Comparison of ENCODE assay signal across 10 cellular contexts in the genomic region with DNA sequence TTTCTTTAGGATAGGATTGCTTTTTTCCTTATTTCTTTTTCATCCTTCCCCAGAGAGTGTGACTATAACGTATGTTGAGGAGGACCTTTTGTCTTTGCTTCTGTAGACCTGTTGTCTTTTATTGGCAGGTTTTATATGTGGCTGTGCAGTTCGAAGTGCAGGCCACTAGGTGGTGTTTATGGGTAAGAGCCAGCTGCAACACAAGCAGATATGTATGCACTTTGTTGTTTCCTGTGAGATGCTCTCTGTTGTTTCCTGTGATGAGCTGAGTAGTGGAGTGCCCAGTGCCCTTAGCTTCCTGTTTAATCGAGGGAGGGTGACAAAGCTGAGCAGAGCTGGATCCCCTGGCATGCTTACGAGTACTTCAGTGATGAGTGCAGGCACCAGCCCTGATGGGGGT. TPM values are rescaled to one million over a fixed set of nuclear protein-coding genes. Genes with fewer than 3 reads are reported as not detected.
DNase-seq lines count a peak whose midpoint lies in the region; ATAC-seq and TF ChIP-seq lines count a peak whose summit lies in the region.
"Not testable (repeated sequence)": the region's sequence is repeated elsewhere in the genome, so short reads cannot be mapped to it uniquely, and the experiment has no call there.
"Had no signal": no experiment of that assay in that cellular context is flagged by ENCODE, and none has a peak within 500 bp of the region (broad histone marks: within the 10 kb centered on the region; RNA-seq: fewer than 3 reads in every experiment).

No MANE protein-coding gene starts in this region.

- H3K4me1 ChIP-seq in RWPE2 (ENCODE audit: insufficient read depth, poor library complexity, severe bottlenecking); smooth muscle cell (ENCODE audit: low read depth): not testable (repeated sequence)

- TF ChIP-seq CTCF in RWPE2 (IDR thresholded peaks at IDR 0.05; ENCODE audit: poor library complexity, severe bottlenecking) = not testable (repeated sequence)
- TF ChIP-seq CTCF in brain microvascular endothelial cell (IDR thresholded peaks at IDR 0.05; ENCODE audit: low read depth, low read length, missing control alignments) = peak; percentile 12
- peak; percentile 41 for TF ChIP-seq CTCF in smooth muscle cell (IDR thresholded peaks at IDR 0.05; ENCODE audit: borderline replicate concordance, insufficient read depth, poor library complexity, severe bottlenecking)

- ATAC-seq in GM21390 (IDR thresholded peaks at IDR 0.05; ENCODE audit: unreplicated experiment) (peak; percentile 61), HG03135 (IDR thresholded peaks at IDR 0.05; ENCODE audit: unreplicated experiment) (peak; percentile 88), RWPE2 (ENCODE audit: low read depth) (peak; percentile 45; the same call in 1 of the 3 replicates)

- H3K36me3 ChIP-seq in RWPE2 (ENCODE audit: low read depth); brain microvascular endothelial cell (replicated peaks); smooth muscle cell (ENCODE audit: low read depth): not testable (repeated sequence)

- in situ Hi-C loops in brain microvascular endothelial cell (cut with HindIII; ENCODE audit: low pct_ligation_motif_present, low sequenced_read_pairs) = not testable (repeated sequence)

- DNase-seq in GDM1 (lab: John Stamatoyannopoulos, UW) = peak; percentile 3
- peak; percentile 30 for DNase-seq in NCI-H146 (lab: John Stamatoyannopoulos, UW)
- DNase-seq in RWPE2 (ENCODE audit: low spot score); brain microvascular endothelial cell; smooth muscle cell (lab: John Stamatoyannopoulos, UW; ENCODE audit: unreplicated experiment): not testable (repeated sequence)
- peak; percentile 15 to 55 (median 31) for DNase-seq in immature natural killer cell

- not testable (repeated sequence) for H3K9me3 ChIP-seq in RWPE2 (ENCODE audit: severe bottlenecking); smooth muscle cell (replicated peaks; ENCODE audit: low read depth)

- H3K79me2 ChIP-seq in smooth muscle cell (ENCODE audit: low read depth) = not testable (repeated sequence)

- not testable (repeated sequence) for H3K9me3 Mint-ChIP-seq in immature natural killer cell

- WGBS in smooth muscle cell (ENCODE audit: low lambda C conversion rate) = 36% methylated on average over 4 of the region's 4 CpGs

- H3K36me3 Mint-ChIP-seq in immature natural killer cell = not testable (repeated sequence)

- H3K4me1 Mint-ChIP-seq in immature natural killer cell = not testable (repeated sequence)

- not testable (repeated sequence) for H3K27ac ChIP-seq in RWPE2 (ENCODE audit: poor library complexity, severe bottlenecking); brain microvascular endothelial cell; smooth muscle cell (ENCODE audit: low read depth)

- H4K20me1 ChIP-seq in smooth muscle cell (ENCODE audit: low read depth) = not testable (repeated sequence)

- H3K9ac ChIP-seq in smooth muscle cell (ENCODE audit: low read depth) = not testable (repeated sequence)

- H3K4me2 ChIP-seq in smooth muscle cell = not testable (repeated sequence)

- H3F3A ChIP-seq in smooth muscle cell (ENCODE audit: low read depth) = not testable (repeated sequence)

- not testable (repeated sequence) for H3K27me3 Mint-ChIP-seq in immature natural killer cell (ENCODE audit: low read depth in 3 of 3)

- not testable (repeated sequence) for H3K4me3 ChIP-seq in RWPE2 (ENCODE audit: severe bottlenecking); brain microvascular endothelial cell (ENCODE audit: low read depth, low read length); smooth muscle cell

- not testable (repeated sequence) for H3K27ac Mint-ChIP-seq in immature natural killer cell

- peak overlapping the region in 1 of 5 donors; percentile 7 for H3K4me3 Mint-ChIP-seq in immature natural killer cell

- not testable (repeated sequence) for H2AFZ ChIP-seq in smooth muscle cell (ENCODE audit: low read depth)

- not testable (repeated sequence) for H3K27me3 ChIP-seq in RWPE2 (ENCODE audit: insufficient read depth, poor library complexity, severe bottlenecking); brain microvascular endothelial cell (replicated peaks); smooth muscle cell (ENCODE audit: low read depth)

RNA-seq across cellular contexts. Expression of a gene that starts 50.0 kb away (rescaled TPM):
- polyA plus RNA-seq in immature natural killer cell = not detected
- total RNA-seq in smooth muscle cell = not detected in 2 replicates
- not detected in 2 replicates for polyA plus RNA-seq in smooth muscle cell
- total RNA-seq: natural killer cell, stomach had no signal
- polyA plus RNA-seq: stomach had no signal
